Comparison of ENCODE assay signal across 12 cellular contexts in the genomic region with DNA sequence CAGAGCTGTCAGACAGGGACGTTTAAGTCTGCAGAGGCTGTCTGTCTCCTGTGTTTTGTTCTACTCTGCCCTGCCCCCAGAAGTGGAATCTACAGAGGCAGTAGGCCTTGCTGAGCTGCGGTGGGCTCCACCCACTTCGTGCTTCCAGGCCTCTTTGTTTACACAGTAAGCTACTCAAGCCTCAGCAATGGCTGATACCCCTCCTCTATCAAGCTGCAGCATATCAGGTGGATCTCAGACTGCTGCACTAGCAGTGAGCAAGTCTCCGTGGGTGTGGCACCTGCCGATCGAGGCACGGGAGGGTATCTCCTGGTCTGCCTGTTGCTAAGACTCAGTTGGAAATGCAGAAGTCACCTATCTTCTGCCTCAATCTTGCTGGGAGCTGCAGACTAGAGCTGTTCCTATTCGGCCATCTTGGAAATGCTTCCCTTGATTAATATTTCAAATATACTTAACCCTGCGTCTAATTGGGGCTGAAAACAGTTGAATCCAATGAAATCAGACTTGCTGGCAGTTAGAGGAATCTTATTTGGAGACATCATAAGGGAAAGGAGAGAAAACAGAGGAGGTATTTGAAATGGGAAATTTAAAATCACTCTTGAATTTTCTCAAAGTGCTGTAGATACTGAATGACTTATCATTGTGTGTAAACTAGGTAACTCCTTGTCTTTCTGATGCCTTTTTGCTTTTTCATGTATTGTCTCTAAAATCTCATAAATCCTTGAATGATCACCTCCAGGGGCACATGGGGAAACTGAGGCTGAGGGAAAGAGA. TPM values are rescaled to one million over a fixed set of nuclear protein-coding genes. Genes with fewer than 3 reads are reported as not detected.
DNase-seq lines count a peak whose midpoint lies in the region; ATAC-seq and TF ChIP-seq lines count a peak whose summit lies in the region.
"Had no signal": no experiment of that assay in that cellular context is flagged by ENCODE, and none has a peak within 500 bp of the region (broad histone marks: within the 10 kb centered on the region; RNA-seq: fewer than 3 reads in every experiment).

No MANE protein-coding gene starts in this region.

- H4K20me1 ChIP-seq in DND-41 (ENCODE audit: insufficient read depth, low read length): no peaks in the 10 kb centered on the region

- H3K9me3 ChIP-seq in DND-41 (ENCODE audit: insufficient read depth, low read length, severe bottlenecking) (no peaks in the 10 kb centered on the region), T-helper 17 cell (ENCODE audit: control insufficient read depth, low read length, poor library complexity, severe bottlenecking) (no peaks in the 10 kb centered on the region)

- H3K4me1 Mint-ChIP-seq in nephron progenitor cell (peaks cover 20% of the 10 kb centered on the region), T-helper 17 cell (no peaks in the 10 kb centered on the region)
- H3K4me1 Mint-ChIP-seq: stimulated activated naive B cell treated with anti-CD40 and anti-IgM and Interleukin-4, amounts not matched to agents 10 μg/mL and 1 μg/mL and 100 μg/mL, for 72 hours had no signal

- no peaks in the 10 kb centered on the region for H3K79me2 ChIP-seq in DND-41 (ENCODE audit: insufficient read depth, low read length)

- ATAC-seq in DND-41 (ENCODE audit: insufficient read depth, low read depth): no peak
- no peak for ATAC-seq in GM21619 (IDR thresholded peaks at IDR 0.05; ENCODE audit: unreplicated experiment)
- no peak for ATAC-seq in HG02840 (IDR thresholded peaks at IDR 0.05; ENCODE audit: low FRiP score, unreplicated experiment)
- no peak for ATAC-seq in HG02798 (IDR thresholded peaks at IDR 0.05; ENCODE audit: poor library complexity, unreplicated experiment)
- no peak for ATAC-seq in T-helper 17 cell
- ATAC-seq: stimulated activated naive B cell treated with anti-CD40 and anti-IgM and Interleukin-4, amounts not matched to agents 10 μg/mL and 1 μg/mL and 100 μg/mL, for 72 hours had no signal

- H3K9me3 Mint-ChIP-seq in nephron progenitor cell: peaks cover 37% of the 10 kb centered on the region

- DNase-seq in DND-41 (no peak), NCI-H146 (lab: John Stamatoyannopoulos, UW) (peak; percentile 55), nephron progenitor cell (peak; percentile 25), T-helper 17 cell (no peak)
- DNase-seq in central memory CD4-positive, alpha-beta T cell: peak; percentile 3
- DNase-seq: activated gamma-delta T cell treated with Interleukin-2 at 50 U/mL for 16 hours; posterior cingulate gyrus; stimulated activated naive B cell treated with anti-CD40 and anti-IgM and Interleukin-4, amounts not matched to agents 10 μg/mL and 1 μg/mL and 100 μg/mL, for 72 hours had no signal

- no peaks in the 10 kb centered on the region for H3K27me3 ChIP-seq in DND-41 (ENCODE audit: insufficient read depth, low read length, poor library complexity)

- H3K27ac ChIP-seq in DND-41 (ENCODE audit: low read length): no peak overlapping the region
- H3K27ac ChIP-seq: SK-N-MC had no signal

- H3K36me3 Mint-ChIP-seq in nephron progenitor cell (ENCODE audit: low read depth) (peaks cover 16% of the 10 kb centered on the region), T-helper 17 cell (ENCODE audit: low read depth) (no peaks in the 10 kb centered on the region)

- peaks cover 8% of the 10 kb centered on the region for H3K27me3 Mint-ChIP-seq in nephron progenitor cell (ENCODE audit: low read depth, poor library complexity)
- H3K27me3 Mint-ChIP-seq in T-helper 17 cell: no peaks in the 10 kb centered on the region
- H3K27me3 Mint-ChIP-seq: stimulated activated naive B cell treated with anti-CD40 and anti-IgM and Interleukin-4, amounts not matched to agents 10 μg/mL and 1 μg/mL and 100 μg/mL, for 72 hours had no signal

- H3K4me3 Mint-ChIP-seq in nephron progenitor cell (no peak overlapping the region), T-helper 17 cell (no peak overlapping the region)
- H3K4me3 Mint-ChIP-seq: stimulated activated naive B cell treated with anti-CD40 and anti-IgM and Interleukin-4, amounts not matched to agents 10 μg/mL and 1 μg/mL and 100 μg/mL, for 72 hours had no signal

- no peaks in the 10 kb centered on the region for H3K36me3 ChIP-seq in DND-41 (ENCODE audit: insufficient read depth, low read length)

- no peak overlapping the region for H3K9ac ChIP-seq in DND-41 (ENCODE audit: low read depth, low read length)

- no peak overlapping the region for H3K4me3 ChIP-seq in DND-41 (ENCODE audit: low read depth in 1 of 2, low read length in 2 of 2)
- H3K4me3 ChIP-seq: SK-N-MC had no signal

- no peak overlapping the region for H3K4me2 ChIP-seq in DND-41 (ENCODE audit: insufficient read depth, low read length)

- peak overlapping the region; percentile 41; the same call in 1 of the 2 replicates for H2AFZ ChIP-seq in DND-41 (ENCODE audit: low read depth, low read length)

- H3K27ac Mint-ChIP-seq in nephron progenitor cell (no peak overlapping the region), T-helper 17 cell (no peak overlapping the region)
- H3K27ac Mint-ChIP-seq: stimulated activated naive B cell treated with anti-CD40 and anti-IgM and Interleukin-4, amounts not matched to agents 10 μg/mL and 1 μg/mL and 100 μg/mL, for 72 hours had no signal

- TF ChIP-seq CTCF in DND-41 (IDR thresholded peaks at IDR 0.05; ENCODE audit: borderline replicate concordance, extremely low read depth, low read length, poor library complexity, severe bottlenecking): no peak
- TF ChIP-seq CTCF in nephron progenitor cell (IDR thresholded peaks at IDR 0.05): no peak

- peaks cover 6% of the 10 kb centered on the region; the same call in 1 of the 2 replicates for H3K4me1 ChIP-seq in DND-41 (ENCODE audit: insufficient read depth, low read length)

RNA-seq across cellular contexts. Expression of a gene that starts 13.8 kb away (rescaled TPM):
- under 1 TPM in 1 of 2 donors, not detected in 1; 0.20 TPM for total RNA-seq in T-helper 17 cell

RNA-seq across cellular contexts. Expression of a gene that starts 41.4 kb away (rescaled TPM):
- total RNA-seq in T-helper 17 cell: not detected

Comparison
In these comparisons a context has a peak if more than half of its experiments do, and no peak if none do; other contexts are left out.
1. DNase-seq: peak in NCI-H146 (single experiment), central memory CD4-positive, alpha-beta T cell (single experiment) and nephron progenitor cell (single experiment); none in DND-41 (single experiment) and T-helper 17 cell (0 of 3).